11 cellular contexts compared by ENCODE assay signal in the genomic region with DNA sequence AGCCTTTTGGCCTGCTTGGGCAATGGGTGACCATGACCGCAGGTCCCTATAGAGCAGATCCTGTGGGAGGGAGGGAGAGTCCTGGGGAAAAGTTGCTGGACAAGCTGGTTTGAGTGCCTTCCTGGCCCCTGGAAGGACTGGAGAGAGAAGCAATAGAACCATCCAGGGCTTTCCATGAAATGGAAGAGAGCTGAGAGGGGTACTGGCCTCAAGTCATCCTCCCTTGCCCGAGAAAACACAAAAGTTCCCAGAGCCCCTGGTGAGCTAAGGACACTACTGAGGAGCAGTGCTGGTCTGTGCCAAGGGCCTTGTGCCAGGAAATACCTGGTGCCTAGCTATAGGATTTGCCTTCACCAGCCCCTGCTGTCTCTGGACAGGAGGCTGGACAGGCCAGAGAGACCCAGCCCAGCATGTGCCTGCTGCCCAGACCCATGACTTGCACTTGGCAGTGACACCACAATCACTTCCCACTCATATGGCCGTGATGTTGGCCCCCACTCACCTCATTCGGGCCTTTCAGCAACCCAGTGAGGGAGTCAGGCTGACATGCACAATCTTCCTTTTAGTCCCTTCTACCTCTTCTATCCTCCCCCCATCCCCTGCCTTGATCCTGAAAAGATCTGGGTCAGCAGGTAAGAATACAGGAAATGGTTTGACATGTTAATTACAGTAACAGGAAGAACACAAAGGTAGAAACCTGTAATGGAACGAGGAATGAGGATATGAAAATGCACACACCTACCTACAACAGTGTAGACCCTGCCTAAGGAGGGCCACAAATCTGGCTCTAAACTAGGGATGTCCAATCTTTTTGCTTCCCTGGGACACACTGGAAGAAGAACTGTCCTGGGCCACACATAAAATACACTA. TPM values are rescaled to one million over a fixed set of nuclear protein-coding genes. Genes with fewer than 3 reads are reported as not detected.
DNase-seq lines count a peak whose midpoint lies in the region; ATAC-seq and TF ChIP-seq lines count a peak whose summit lies in the region.
"Had no signal": no experiment of that assay in that cellular context is flagged by ENCODE, and none has a peak within 500 bp of the region (broad histone marks: within the 10 kb centered on the region; RNA-seq: fewer than 3 reads in every experiment).

No MANE protein-coding gene starts in this region.

- H3K36me3 Mint-ChIP-seq in CD8-positive, alpha-beta memory T cell: peaks cover 15 to 81% (median 21%) of the 10 kb centered on the region in 3 donors
- peaks cover 29% of the 10 kb centered on the region for H3K36me3 Mint-ChIP-seq in activated CD8-positive, alpha-beta T cell treated with anti-CD3 and anti-CD28 coated beads for 36 hours (ENCODE audit: low read depth)
- H3K36me3 Mint-ChIP-seq in memory B cell: peaks cover 51% of the 10 kb centered on the region

- no peak overlapping the region for H3K27ac ChIP-seq in CD8-positive, alpha-beta memory T cell (ENCODE audit: low read depth, low read length)

- no peaks in the 10 kb centered on the region for H3K9me3 ChIP-seq in CD8-positive, alpha-beta memory T cell (ENCODE audit: low read length)

- no peaks in the 10 kb centered on the region for H3K27me3 ChIP-seq in CD8-positive, alpha-beta memory T cell (ENCODE audit: insufficient read depth, low read length, poor library complexity, severe bottlenecking)

- no peak overlapping the region for H3K4me3 ChIP-seq in CD8-positive, alpha-beta memory T cell (ENCODE audit: low read length)

- peaks cover 18% of the 10 kb centered on the region for H3K36me3 ChIP-seq in CD8-positive, alpha-beta memory T cell (ENCODE audit: insufficient read depth, low read length)

- H3K4me1 Mint-ChIP-seq in CD8-positive, alpha-beta memory T cell: peaks cover 57 to 75% (median 64%) of the 10 kb centered on the region in 3 donors
- H3K4me1 Mint-ChIP-seq in activated CD8-positive, alpha-beta T cell treated with anti-CD3 and anti-CD28 coated beads for 36 hours (ENCODE audit: low read depth): peaks cover 58% of the 10 kb centered on the region
- peaks cover 49% of the 10 kb centered on the region for H3K4me1 Mint-ChIP-seq in memory B cell

- ATAC-seq in GM21576 (IDR thresholded peaks at IDR 0.05; ENCODE audit: unreplicated experiment) (peak; percentile 47), memory B cell (ENCODE audit: low read depth) (peak; percentile 51)
- peak; percentile 51 for ATAC-seq in activated CD8-positive, alpha-beta T cell treated with anti-CD3 and anti-CD28 coated beads for 36 hours
- ATAC-seq: HCT116 had no signal

- DNase-seq in CD8-positive, alpha-beta memory T cell: peak in 1 of 5 donors; percentile 8
- DNase-seq in activated CD8-positive, alpha-beta T cell treated with anti-CD3 and anti-CD28 coated beads for 36 hours: no peak
- DNase-seq in memory B cell (ENCODE audit: low spot score in 2 of 2) (no peak), T1000 (lab: John Stamatoyannopoulos, UW) (no peak), LoVo (ENCODE audit: low spot score) (no peak), mucosa of gallbladder (ENCODE audit: low spot score) (no peak), NCI-H2171 (lab: John Stamatoyannopoulos, UW) (no peak)
- DNase-seq: DMS153, NCI-H1417 had no signal

- TF ChIP-seq CTCF in activated CD8-positive, alpha-beta T cell treated with anti-CD3 and anti-CD28 coated beads for 36 hours (IDR thresholded peaks at IDR 0.05): no peak

- POLR2A ChIA-PET in CD8-positive, alpha-beta memory T cell (lab: Charles Lee): interaction anchor here (0.7 kb wide), 1 partner anchor 19 kb away, joined by 4 read pairs; no protein-coding TSS in a partner anchor
- POLR2A ChIA-PET in activated CD8-positive, alpha-beta T cell treated with anti-CD3 and anti-CD28 coated beads for 36 hours (lab: Charles Lee): interaction anchor here (0.6 to 1.1 kb wide), 2 partner anchors 19 to 67 kb away, joined by 3 read pairs; no protein-coding TSS in a partner anchor

- peak overlapping the region; percentile 34 to 81 (median 70) for H3K27ac Mint-ChIP-seq in CD8-positive, alpha-beta memory T cell
- H3K27ac Mint-ChIP-seq in activated CD8-positive, alpha-beta T cell treated with anti-CD3 and anti-CD28 coated beads for 36 hours: peak overlapping the region; percentile 72
- H3K27ac Mint-ChIP-seq in memory B cell: peak overlapping the region; percentile 90

- H3K9me3 Mint-ChIP-seq in CD8-positive, alpha-beta memory T cell: no peaks in the 10 kb centered on the region
- no peaks in the 10 kb centered on the region for H3K9me3 Mint-ChIP-seq in activated CD8-positive, alpha-beta T cell treated with anti-CD3 and anti-CD28 coated beads for 36 hours
- H3K9me3 Mint-ChIP-seq in memory B cell: no peaks in the 10 kb centered on the region

- H3K4me3 Mint-ChIP-seq in CD8-positive, alpha-beta memory T cell: peak overlapping the region in 4 of 7 donors; percentile 7 to 69 (median 44)
- H3K4me3 Mint-ChIP-seq in activated CD8-positive, alpha-beta T cell treated with anti-CD3 and anti-CD28 coated beads for 36 hours: no peak overlapping the region
- peak overlapping the region; percentile 67 for H3K4me3 Mint-ChIP-seq in memory B cell

- intact Hi-C loops in activated CD8-positive, alpha-beta T cell treated with anti-CD3 and anti-CD28 coated beads for 36 hours (cut with micrococcal nuclease): no loop called here

- no peaks in the 10 kb centered on the region for H3K27me3 Mint-ChIP-seq in CD8-positive, alpha-beta memory T cell
- no peaks in the 10 kb centered on the region for H3K27me3 Mint-ChIP-seq in activated CD8-positive, alpha-beta T cell treated with anti-CD3 and anti-CD28 coated beads for 36 hours
- no peaks in the 10 kb centered on the region for H3K27me3 Mint-ChIP-seq in memory B cell

- CTCF ChIA-PET in CD8-positive, alpha-beta memory T cell (lab: Charles Lee): no interaction called here
- CTCF ChIA-PET in activated CD8-positive, alpha-beta T cell treated with anti-CD3 and anti-CD28 coated beads for 36 hours (lab: Charles Lee): interaction anchor here (0.6 to 1.8 kb wide), 2 partner anchors 12 to 14 kb away, joined by 4 to 5 read pairs; no protein-coding TSS in a partner anchor

- peaks cover 76% of the 10 kb centered on the region for H3K4me1 ChIP-seq in CD8-positive, alpha-beta memory T cell (ENCODE audit: insufficient read depth, low read length)

RNA-seq across cellular contexts. Expression of gene SH3BP5L, which starts 7.0 kb away (rescaled TPM):
- total RNA-seq in CD8-positive, alpha-beta memory T cell: 10 to 100 TPM; 20.1 to 21.8 TPM
- 3.8 TPM for polyA plus RNA-seq in CD8-positive, alpha-beta memory T cell
- 10 to 100 TPM; 16.2 to 18.3 TPM for total RNA-seq in activated CD8-positive, alpha-beta T cell treated with anti-CD3 and anti-CD28 coated beads for 36 hours
- total RNA-seq in mucosa of gallbladder: 40.0 TPM

RNA-seq across cellular contexts. Expression of gene ZNF672, which starts 19.3 kb away (rescaled TPM):
- 10 to 100 TPM; 52.1 to 55.2 TPM for total RNA-seq in CD8-positive, alpha-beta memory T cell
- polyA plus RNA-seq in CD8-positive, alpha-beta memory T cell: 29.6 TPM
- 10 to 100 TPM; 43.8 to 45.1 TPM for total RNA-seq in activated CD8-positive, alpha-beta T cell treated with anti-CD3 and anti-CD28 coated beads for 36 hours
- total RNA-seq in mucosa of gallbladder: 41.6 TPM

RNA-seq across cellular contexts. Expression of gene ZNF692, which starts 40.1 kb away (rescaled TPM):
- 10 to 100 TPM; 56.0 to 58.7 TPM for total RNA-seq in CD8-positive, alpha-beta memory T cell
- 9.6 TPM for polyA plus RNA-seq in CD8-positive, alpha-beta memory T cell
- 10 to 100 TPM; 80.8 to 85.6 TPM for total RNA-seq in activated CD8-positive, alpha-beta T cell treated with anti-CD3 and anti-CD28 coated beads for 36 hours
- total RNA-seq in mucosa of gallbladder: 62.7 TPM
